In genomic region chr12:100197486-100197885, GRCh38 we compare ENCODE assay signal across 15 cellular contexts. TPM values are rescaled to one million over a fixed set of nuclear protein-coding genes. Genes with fewer than 3 reads are reported as not detected.
DNase-seq lines count a peak whose midpoint lies in the region; ATAC-seq, FAIRE-seq and TF ChIP-seq lines count a peak whose summit lies in the region.
"Had no signal": no experiment of that assay in that cellular context is flagged by ENCODE, and none has a peak within 500 bp of the region (broad histone marks: within the 10 kb centered on the region; RNA-seq: fewer than 3 reads in every experiment).

No MANE protein-coding gene starts in this region.

- intact Hi-C loops in PC-9 (cut with micrococcal nuclease; ENCODE audit: unreplicated experiment): no loop called here

- CTCF ChIA-PET in PC-9 (lab: Charles Lee): no interaction called here

- DNase-seq in activated naive CD8-positive, alpha-beta T cell treated with anti-CD3 and anti-CD28 coated beads, Interleukin-2, amount 50 U/mL, for 24 hours: no peak
- DNase-seq in PC-9: peak in 1 of 2 experiments; percentile 63
- peak; percentile 30 for DNase-seq in keratinocyte (ENCODE audit: low read depth, low spot score)
- no peak for DNase-seq in type B pancreatic cell (ENCODE audit: extremely low spot score, unreplicated experiment)
- no peak for DNase-seq in pons (ENCODE audit: low spot score)
- DNase-seq in ACHN: no peak
- DNase-seq: DMS79 treated with DMSO at 0.1 percent for 48 hours, NCI-H1436, NCI-H1930, NCI-H345, NCI-H524 treated with DMSO at 0.1 percent for 48 hours had no signal

- no peak overlapping the region for H3K27ac Mint-ChIP-seq in activated naive CD8-positive, alpha-beta T cell
- no peak overlapping the region for H3K27ac Mint-ChIP-seq in activated naive CD8-positive, alpha-beta T cell treated with anti-CD3 and anti-CD28 coated beads, Interleukin-2, amount 50 U/mL, for 24 hours
- no peak overlapping the region for H3K27ac Mint-ChIP-seq in type B pancreatic cell

- H3K9me3 Mint-ChIP-seq in activated naive CD8-positive, alpha-beta T cell (ENCODE audit: low read depth): no peaks in the 10 kb centered on the region
- H3K9me3 Mint-ChIP-seq in activated naive CD8-positive, alpha-beta T cell treated with anti-CD3 and anti-CD28 coated beads, Interleukin-2, amount 50 U/mL, for 24 hours: no peaks in the 10 kb centered on the region
- no peaks in the 10 kb centered on the region for H3K9me3 Mint-ChIP-seq in type B pancreatic cell

- H4K20me1 ChIP-seq in PC-9 (ENCODE audit: insufficient read depth): no peaks in the 10 kb centered on the region
- no peaks in the 10 kb centered on the region for H4K20me1 ChIP-seq in keratinocyte (ENCODE audit: control insufficient read depth, extremely low read depth, insufficient read depth, low read length)

- H3K27me3 Mint-ChIP-seq in activated naive CD8-positive, alpha-beta T cell: no peaks in the 10 kb centered on the region
- H3K27me3 Mint-ChIP-seq in activated naive CD8-positive, alpha-beta T cell treated with anti-CD3 and anti-CD28 coated beads, Interleukin-2, amount 50 U/mL, for 24 hours: no peaks in the 10 kb centered on the region
- H3K27me3 Mint-ChIP-seq in type B pancreatic cell: peaks cover 5% of the 10 kb centered on the region

- in situ Hi-C loops in ACHN (cut with HindIII; ENCODE audit: low pct_ligation_motif_present, low pct_unique_long_range_greater_than_20kb, low sequenced_read_pairs): no loop called here

- H3K9ac ChIP-seq in keratinocyte (ENCODE audit: control insufficient read depth, extremely low read depth, insufficient read depth, low read length): no peak overlapping the region
- H3K9ac ChIP-seq: KMS-11 had no signal

- peak; percentile 57 for FAIRE-seq in keratinocyte (lab: Jason Lieb, UNC)
- FAIRE-seq: H54 had no signal

- ATAC-seq in activated naive CD8-positive, alpha-beta T cell treated with anti-CD3 and anti-CD28 coated beads, Interleukin-2, amount 50 U/mL, for 24 hours: no peak
- no peak for ATAC-seq in GM21619 (IDR thresholded peaks at IDR 0.05; ENCODE audit: unreplicated experiment)

- H3K9me3 ChIP-seq in PC-9 (ENCODE audit: insufficient read depth, low read depth): no peaks in the 10 kb centered on the region
- no peaks in the 10 kb centered on the region for H3K9me3 ChIP-seq in keratinocyte (ENCODE audit: control insufficient read depth, low read depth, low read length)

- H3K36me3 ChIP-seq in PC-9 (ENCODE audit: low read depth) (no peaks in the 10 kb centered on the region; the same call in 1 of the 2 replicates), keratinocyte (ENCODE audit: control insufficient read depth in 2 of 2, extremely low read depth in 1 of 2, insufficient read depth in 2 of 2, low read length in 2 of 2) (no peaks in the 10 kb centered on the region)

- H3K79me2 ChIP-seq in PC-9 (ENCODE audit: low read depth): peaks cover 24% of the 10 kb centered on the region
- peaks cover 15% of the 10 kb centered on the region for H3K79me2 ChIP-seq in keratinocyte (ENCODE audit: control insufficient read depth, insufficient read depth, low read length)

- H3K27ac ChIP-seq in PC-9 (no peak overlapping the region), keratinocyte (ENCODE audit: control insufficient read depth, insufficient read depth, low read length) (peak overlapping the region; percentile 46)
- H3K27ac ChIP-seq: KMS-11 had no signal

- peak overlapping the region; percentile 4 for H3K4me3 Mint-ChIP-seq in activated naive CD8-positive, alpha-beta T cell
- no peak overlapping the region for H3K4me3 Mint-ChIP-seq in activated naive CD8-positive, alpha-beta T cell treated with anti-CD3 and anti-CD28 coated beads, Interleukin-2, amount 50 U/mL, for 24 hours
- peak overlapping the region; percentile 4 for H3K4me3 Mint-ChIP-seq in type B pancreatic cell

- H3K4me3 ChIP-seq in PC-9 (no peak overlapping the region), keratinocyte (ENCODE audit: control insufficient read depth in 2 of 3, extremely low read depth in 1 of 3, insufficient read depth in 2 of 3, low read depth in 1 of 3, low read length in 3 of 3) (no peak overlapping the region)

- H3K27me3 ChIP-seq in PC-9 (ENCODE audit: insufficient read depth, low read depth): no peaks in the 10 kb centered on the region
- H3K27me3 ChIP-seq in keratinocyte (ENCODE audit: control insufficient read depth, extremely low read depth, insufficient read depth, low read length): no peaks in the 10 kb centered on the region

- H3K4me1 ChIP-seq in PC-9 (replicated peaks; ENCODE audit: insufficient read depth) (peaks cover 26% of the 10 kb centered on the region), keratinocyte (ENCODE audit: control insufficient read depth, extremely low read depth, insufficient read depth, low read length) (peaks cover 25% of the 10 kb centered on the region)

- peaks cover 10% of the 10 kb centered on the region for H3K36me3 Mint-ChIP-seq in activated naive CD8-positive, alpha-beta T cell
- peaks cover 2% of the 10 kb centered on the region for H3K36me3 Mint-ChIP-seq in activated naive CD8-positive, alpha-beta T cell treated with anti-CD3 and anti-CD28 coated beads, Interleukin-2, amount 50 U/mL, for 24 hours (ENCODE audit: low read depth)
- peaks cover 9% of the 10 kb centered on the region for H3K36me3 Mint-ChIP-seq in type B pancreatic cell

- no peaks in the 10 kb centered on the region for H3K9me2 ChIP-seq in PC-9 (ENCODE audit: insufficient read depth)

- H3K4me1 Mint-ChIP-seq in activated naive CD8-positive, alpha-beta T cell (ENCODE audit: low read depth): peaks cover 28% of the 10 kb centered on the region
- H3K4me1 Mint-ChIP-seq in activated naive CD8-positive, alpha-beta T cell treated with anti-CD3 and anti-CD28 coated beads, Interleukin-2, amount 50 U/mL, for 24 hours: peaks cover 24% of the 10 kb centered on the region
- H3K4me1 Mint-ChIP-seq in type B pancreatic cell (ENCODE audit: unreplicated experiment): peaks cover 7% of the 10 kb centered on the region

- H2AFZ ChIP-seq in PC-9: no peak overlapping the region
- peak overlapping the region; percentile 35 for H2AFZ ChIP-seq in keratinocyte (ENCODE audit: control insufficient read depth, low read length)

- no peaks in the 10 kb centered on the region for H3K9me1 ChIP-seq in keratinocyte (ENCODE audit: control insufficient read depth, extremely low read depth, insufficient read depth, low read length)

- peaks cover 9% of the 10 kb centered on the region for H3F3A ChIP-seq in PC-9 (ENCODE audit: insufficient read depth, low read depth)

- no TSS peak for BruUV-seq in PC-9 (replicated peaks; lab: Mats Ljungman, UMichigan)

- POLR2A ChIA-PET in PC-9 (lab: Charles Lee; ENCODE audit: unreplicated experiment): no interaction called here

- no peak for TF ChIP-seq CTCF in PC-9 (conservative IDR thresholded peaks at IDR 0.05)
- no peak for TF ChIP-seq CTCF in keratinocyte (optimal IDR thresholded peaks at IDR 0.05 in 1 of 3, IDR thresholded peaks at IDR 0.05 in 1 of 3, conservative IDR thresholded peaks at IDR 0.05 in 1 of 3; ENCODE audit: extremely low read depth in 1 of 3, insufficient read depth in 2 of 3, low read length in 3 of 3)
- no peak for TF ChIP-seq CTCF in type B pancreatic cell (conservative IDR thresholded peaks at IDR 0.05)

- peak overlapping the region; percentile 97 for H3K4me2 ChIP-seq in PC-9
- H3K4me2 ChIP-seq in keratinocyte (ENCODE audit: control insufficient read depth, extremely low read depth, insufficient read depth, low read depth, low read length): peak overlapping the region; percentile 58
- H3K4me2 ChIP-seq: KMS-11 had no signal

- dilution Hi-C loops in keratinocyte (cut with MboI; ENCODE audit: extremely low pct_ligation_motif_present, low sequenced_read_pairs): no loop called here

RNA-seq across cellular contexts. Expression of gene ACTR6, which starts 3.1 kb away (rescaled TPM):
- total RNA-seq in PC-9 (2021): 22.4 and 26.9 TPM in 2 replicates
- 23.8 to 35.4 TPM (median 33.1 TPM) in 3 replicates for polyA plus RNA-seq in keratinocyte
- 17.5 TPM for polyA plus RNA-seq in keratinocyte (2011; ENCODE audit: low read depth)
- polyA plus RNA-seq in keratinocyte (2011; cell fraction: cytosol; rRNA removed): 16.8 and 31.6 TPM in 2 replicates
- 24.2 and 38.5 TPM in 2 replicates for polyA plus RNA-seq in keratinocyte (2011; cell fraction: nucleus; rRNA removed)
- polyA plus RNA-seq in keratinocyte (2012; ENCODE audit: low replicate concordance): 17.6 and 25.2 TPM in 2 replicates
- 3.5 to 10.4 TPM (median 5.5 TPM) in 3 replicates for polyA minus RNA-seq in keratinocyte
- polyA minus RNA-seq in keratinocyte (2011; cell fraction: cytosol; rRNA and poly(A)+ RNA removed): 5.2 TPM
- 7.9 and 11.4 TPM in 2 replicates for polyA minus RNA-seq in keratinocyte (2011; cell fraction: nucleus; rRNA and poly(A)+ RNA removed)
- total RNA-seq in type B pancreatic cell (ENCODE audit: low replicate concordance): 24.1 and 32.9 TPM in 2 replicates

RNA-seq across cellular contexts. Expression of gene BLTP3B, which starts 54.8 kb away (rescaled TPM):
- total RNA-seq in PC-9 (2021): 15.2 and 19.8 TPM in 2 replicates
- 8.7 to 11.7 TPM (median 10.4 TPM) in 3 replicates for polyA plus RNA-seq in keratinocyte
- polyA plus RNA-seq in keratinocyte (2011; ENCODE audit: low read depth): 3.4 TPM
- 8.6 and 14.6 TPM in 2 replicates for polyA plus RNA-seq in keratinocyte (2011; cell fraction: cytosol; rRNA removed)
- 7.0 and 10.4 TPM in 2 replicates for polyA plus RNA-seq in keratinocyte (2011; cell fraction: nucleus; rRNA removed)
- polyA plus RNA-seq in keratinocyte (2012; ENCODE audit: low replicate concordance): 6.1 and 6.2 TPM in 2 replicates
- 6.1 to 36.4 TPM (median 21.8 TPM) in 3 replicates for polyA minus RNA-seq in keratinocyte
- 21.5 TPM for polyA minus RNA-seq in keratinocyte (2011; cell fraction: cytosol; rRNA and poly(A)+ RNA removed)
- 9.4 and 26.5 TPM in 2 replicates for polyA minus RNA-seq in keratinocyte (2011; cell fraction: nucleus; rRNA and poly(A)+ RNA removed)
- total RNA-seq in type B pancreatic cell (ENCODE audit: low replicate concordance): 12.0 and 19.5 TPM in 2 replicates
